Comparison of ENCODE assay signal across 1 cellular context in the genomic region with DNA sequence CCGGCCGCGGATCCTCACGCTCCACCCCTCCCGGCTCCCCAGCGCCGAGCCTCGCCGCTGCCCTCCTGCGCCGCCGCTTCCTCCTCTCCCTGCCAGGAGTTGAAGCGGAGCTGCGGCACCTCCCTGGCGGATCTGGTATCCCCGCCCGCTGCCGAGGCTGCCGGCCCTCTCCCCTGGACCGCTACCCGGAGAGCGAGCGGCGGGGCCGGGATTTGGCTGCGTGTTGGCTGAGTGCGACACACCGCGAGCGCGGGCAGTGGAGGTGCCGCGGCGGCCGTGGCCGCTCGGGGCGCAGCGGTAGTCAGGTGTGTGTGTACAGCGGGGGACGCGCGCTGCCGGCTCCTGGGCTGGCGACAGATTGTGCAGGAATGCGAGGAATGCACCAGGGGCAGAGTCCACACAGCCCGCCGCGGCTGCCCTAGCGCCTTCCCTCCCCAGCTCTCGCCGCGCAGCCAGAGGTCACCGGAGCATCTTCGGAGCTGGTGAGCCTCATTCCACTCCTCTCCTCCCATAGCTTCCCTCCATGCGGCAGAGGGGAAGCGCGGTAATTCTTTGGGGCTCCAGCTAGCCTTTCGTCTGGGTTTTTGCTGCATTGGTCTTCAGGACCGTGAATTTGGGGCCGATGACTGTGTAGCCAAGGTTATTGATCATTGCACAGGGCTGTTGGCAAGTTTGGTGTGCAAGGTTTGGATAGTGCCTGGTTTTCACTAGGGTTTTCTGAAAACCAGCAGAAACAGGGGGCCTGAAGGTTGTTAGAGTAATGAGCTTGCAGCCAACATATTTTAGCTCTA.
TF ChIP-seq lines count a peak whose summit lies in the region.

No MANE protein-coding gene starts in this region.

TF ChIP-seq in HepG2, 621 proteins besides CTCF, POLR2A, EP300 and RAD21 (continued from another document and continues in another):
- TF ChIP-seq RERE (CRISPR knock-in tag; IDR thresholded peaks at IDR 0.05; ENCODE audit: low read depth) (peak; percentile 79; the same call in 1 of the 2 replicates), ZNF777 (CRISPR knock-in tag; IDR thresholded peaks at IDR 0.05) (peak; percentile 61; the same call in 1 of the 2 replicates), NAIF1 (CRISPR knock-in tag; IDR thresholded peaks at IDR 0.05; ENCODE audit: borderline replicate concordance) (peak; percentile 91; the same call in 1 of the 2 replicates), PITX1 (CRISPR knock-in tag; IDR thresholded peaks at IDR 0.05) (peak; percentile 91), MLLT10 (CRISPR knock-in tag; IDR thresholded peaks at IDR 0.05) (no peak), ESRRA (CRISPR knock-in tag; IDR thresholded peaks at IDR 0.05; ENCODE audit: low read depth) (peak; percentile 96), CHCHD3 (CRISPR knock-in tag; IDR thresholded peaks at IDR 0.05) (peak; percentile 94), FIP1L1 (IDR thresholded peaks at IDR 0.05; ENCODE audit: borderline replicate concordance, insufficient read depth, low read depth, low read length) (peak; percentile 81; the same call in 1 of the 2 replicates), ZNF24 (IDR thresholded peaks at IDR 0.05) (peak; percentile 78), NFIC (IDR thresholded peaks at IDR 0.05; ENCODE audit: low read length) (no peak), ZBTB1 (CRISPR knock-in tag; IDR thresholded peaks at IDR 0.05; ENCODE audit: borderline replicate concordance) (no peak; the same call in 1 of the 2 replicates), ZNF773 (CRISPR knock-in tag; IDR thresholded peaks at IDR 0.05; ENCODE audit: borderline replicate concordance) (no peak), ZNF883 (CRISPR knock-in tag; IDR thresholded peaks at IDR 0.05; ENCODE audit: not compliant biosample characterization) (peak; percentile 93), HOXA7 (CRISPR knock-in tag; IDR thresholded peaks at IDR 0.05) (peak; percentile 97), AHDC1 (CRISPR knock-in tag; IDR thresholded peaks at IDR 0.05; ENCODE audit: borderline replicate concordance) (peak; percentile 90), SIX1 (CRISPR knock-in tag; IDR thresholded peaks at IDR 0.05; ENCODE audit: borderline replicate concordance) (peak; percentile 87; the same call in 1 of the 2 replicates), RORA (CRISPR knock-in tag; IDR thresholded peaks at IDR 0.05) (no peak), ZNF713 (CRISPR knock-in tag; IDR thresholded peaks at IDR 0.05) (0 out of 2 replicates have a peak, but pooled peaks have one; percentile 82), ARNTL (CRISPR knock-in tag; IDR thresholded peaks at IDR 0.05) (peak; percentile 93), GMEB2 (CRISPR knock-in tag; IDR thresholded peaks at IDR 0.05; ENCODE audit: low read depth) (no peak)
- TF ChIP-seq, protein P1, sequence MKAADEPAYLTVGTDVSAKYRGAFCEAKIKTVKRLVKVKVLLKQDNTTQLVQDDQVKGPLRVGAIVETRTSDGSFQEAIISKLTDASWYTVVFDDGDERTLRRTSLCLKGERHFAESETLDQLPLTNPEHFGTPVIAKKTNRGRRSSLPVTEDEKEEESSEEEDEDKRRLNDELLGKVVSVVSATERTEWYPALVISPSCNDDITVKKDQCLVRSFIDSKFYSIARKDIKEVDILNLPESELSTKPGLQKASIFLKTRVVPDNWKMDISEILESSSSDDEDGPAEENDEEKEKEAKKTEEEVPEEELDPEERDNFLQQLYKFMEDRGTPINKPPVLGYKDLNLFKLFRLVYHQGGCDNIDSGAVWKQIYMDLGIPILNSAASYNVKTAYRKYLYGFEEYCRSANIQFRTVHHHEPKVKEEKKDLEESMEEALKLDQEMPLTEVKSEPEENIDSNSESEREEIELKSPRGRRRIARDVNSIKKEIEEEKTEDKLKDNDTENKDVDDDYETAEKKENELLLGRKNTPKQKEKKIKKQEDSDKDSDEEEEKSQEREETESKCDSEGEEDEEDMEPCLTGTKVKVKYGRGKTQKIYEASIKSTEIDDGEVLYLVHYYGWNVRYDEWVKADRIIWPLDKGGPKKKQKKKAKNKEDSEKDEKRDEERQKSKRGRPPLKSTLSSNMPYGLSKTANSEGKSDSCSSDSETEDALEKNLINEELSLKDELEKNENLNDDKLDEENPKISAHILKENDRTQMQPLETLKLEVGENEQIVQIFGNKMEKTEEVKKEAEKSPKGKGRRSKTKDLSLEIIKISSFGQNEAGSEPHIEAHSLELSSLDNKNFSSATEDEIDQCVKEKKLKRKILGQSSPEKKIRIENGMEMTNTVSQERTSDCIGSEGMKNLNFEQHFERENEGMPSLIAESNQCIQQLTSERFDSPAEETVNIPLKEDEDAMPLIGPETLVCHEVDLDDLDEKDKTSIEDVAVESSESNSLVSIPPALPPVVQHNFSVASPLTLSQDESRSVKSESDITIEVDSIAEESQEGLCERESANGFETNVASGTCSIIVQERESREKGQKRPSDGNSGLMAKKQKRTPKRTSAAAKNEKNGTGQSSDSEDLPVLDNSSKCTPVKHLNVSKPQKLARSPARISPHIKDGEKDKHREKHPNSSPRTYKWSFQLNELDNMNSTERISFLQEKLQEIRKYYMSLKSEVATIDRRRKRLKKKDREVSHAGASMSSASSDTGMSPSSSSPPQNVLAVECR (CRISPR knock-in tag; IDR thresholded peaks at IDR 0.05; ENCODE audit: borderline replicate concordance) = peak; percentile 100
- TF ChIP-seq, protein P2, sequence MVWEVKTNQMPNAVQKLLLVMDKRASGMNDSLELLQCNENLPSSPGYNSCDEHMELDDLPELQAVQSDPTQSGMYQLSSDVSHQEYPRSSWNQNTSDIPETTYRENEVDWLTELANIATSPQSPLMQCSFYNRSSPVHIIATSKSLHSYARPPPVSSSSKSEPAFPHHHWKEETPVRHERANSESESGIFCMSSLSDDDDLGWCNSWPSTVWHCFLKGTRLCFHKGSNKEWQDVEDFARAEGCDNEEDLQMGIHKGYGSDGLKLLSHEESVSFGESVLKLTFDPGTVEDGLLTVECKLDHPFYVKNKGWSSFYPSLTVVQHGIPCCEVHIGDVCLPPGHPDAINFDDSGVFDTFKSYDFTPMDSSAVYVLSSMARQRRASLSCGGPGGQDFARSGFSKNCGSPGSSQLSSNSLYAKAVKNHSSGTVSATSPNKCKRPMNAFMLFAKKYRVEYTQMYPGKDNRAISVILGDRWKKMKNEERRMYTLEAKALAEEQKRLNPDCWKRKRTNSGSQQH (CRISPR knock-in tag; IDR thresholded peaks at IDR 0.05; ENCODE audit: low read depth) = peak; percentile 95
- TF ChIP-seq, protein P3, sequence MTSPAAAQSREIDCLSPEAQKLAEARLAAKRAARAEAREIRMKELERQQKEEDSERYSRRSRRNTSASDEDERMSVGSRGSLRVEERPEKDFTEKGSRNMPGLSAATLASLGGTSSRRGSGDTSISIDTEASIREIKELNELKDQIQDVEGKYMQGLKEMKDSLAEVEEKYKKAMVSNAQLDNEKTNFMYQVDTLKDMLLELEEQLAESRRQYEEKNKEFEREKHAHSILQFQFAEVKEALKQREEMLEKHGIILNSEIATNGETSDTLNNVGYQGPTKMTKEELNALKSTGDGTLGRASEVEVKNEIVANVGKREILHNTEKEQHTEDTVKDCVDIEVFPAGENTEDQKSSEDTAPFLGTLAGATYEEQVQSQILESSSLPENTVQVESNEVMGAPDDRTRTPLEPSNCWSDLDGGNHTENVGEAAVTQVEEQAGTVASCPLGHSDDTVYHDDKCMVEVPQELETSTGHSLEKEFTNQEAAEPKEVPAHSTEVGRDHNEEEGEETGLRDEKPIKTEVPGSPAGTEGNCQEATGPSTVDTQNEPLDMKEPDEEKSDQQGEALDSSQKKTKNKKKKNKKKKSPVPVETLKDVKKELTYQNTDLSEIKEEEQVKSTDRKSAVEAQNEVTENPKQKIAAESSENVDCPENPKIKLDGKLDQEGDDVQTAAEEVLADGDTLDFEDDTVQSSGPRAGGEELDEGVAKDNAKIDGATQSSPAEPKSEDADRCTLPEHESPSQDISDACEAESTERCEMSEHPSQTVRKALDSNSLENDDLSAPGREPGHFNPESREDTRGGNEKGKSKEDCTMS (CRISPR knock-in tag; conservative IDR thresholded peaks at IDR 0.05) = no peak
- TF ChIP-seq, protein P4, sequence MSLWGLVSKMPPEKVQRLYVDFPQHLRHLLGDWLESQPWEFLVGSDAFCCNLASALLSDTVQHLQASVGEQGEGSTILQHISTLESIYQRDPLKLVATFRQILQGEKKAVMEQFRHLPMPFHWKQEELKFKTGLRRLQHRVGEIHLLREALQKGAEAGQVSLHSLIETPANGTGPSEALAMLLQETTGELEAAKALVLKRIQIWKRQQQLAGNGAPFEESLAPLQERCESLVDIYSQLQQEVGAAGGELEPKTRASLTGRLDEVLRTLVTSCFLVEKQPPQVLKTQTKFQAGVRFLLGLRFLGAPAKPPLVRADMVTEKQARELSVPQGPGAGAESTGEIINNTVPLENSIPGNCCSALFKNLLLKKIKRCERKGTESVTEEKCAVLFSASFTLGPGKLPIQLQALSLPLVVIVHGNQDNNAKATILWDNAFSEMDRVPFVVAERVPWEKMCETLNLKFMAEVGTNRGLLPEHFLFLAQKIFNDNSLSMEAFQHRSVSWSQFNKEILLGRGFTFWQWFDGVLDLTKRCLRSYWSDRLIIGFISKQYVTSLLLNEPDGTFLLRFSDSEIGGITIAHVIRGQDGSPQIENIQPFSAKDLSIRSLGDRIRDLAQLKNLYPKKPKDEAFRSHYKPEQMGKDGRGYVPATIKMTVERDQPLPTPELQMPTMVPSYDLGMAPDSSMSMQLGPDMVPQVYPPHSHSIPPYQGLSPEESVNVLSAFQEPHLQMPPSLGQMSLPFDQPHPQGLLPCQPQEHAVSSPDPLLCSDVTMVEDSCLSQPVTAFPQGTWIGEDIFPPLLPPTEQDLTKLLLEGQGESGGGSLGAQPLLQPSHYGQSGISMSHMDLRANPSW (CRISPR knock-in tag; IDR thresholded peaks at IDR 0.05; ENCODE audit: borderline replicate concordance) = peak; percentile 60; the same call in 1 of the 2 replicates
